In the genomic region with DNA sequence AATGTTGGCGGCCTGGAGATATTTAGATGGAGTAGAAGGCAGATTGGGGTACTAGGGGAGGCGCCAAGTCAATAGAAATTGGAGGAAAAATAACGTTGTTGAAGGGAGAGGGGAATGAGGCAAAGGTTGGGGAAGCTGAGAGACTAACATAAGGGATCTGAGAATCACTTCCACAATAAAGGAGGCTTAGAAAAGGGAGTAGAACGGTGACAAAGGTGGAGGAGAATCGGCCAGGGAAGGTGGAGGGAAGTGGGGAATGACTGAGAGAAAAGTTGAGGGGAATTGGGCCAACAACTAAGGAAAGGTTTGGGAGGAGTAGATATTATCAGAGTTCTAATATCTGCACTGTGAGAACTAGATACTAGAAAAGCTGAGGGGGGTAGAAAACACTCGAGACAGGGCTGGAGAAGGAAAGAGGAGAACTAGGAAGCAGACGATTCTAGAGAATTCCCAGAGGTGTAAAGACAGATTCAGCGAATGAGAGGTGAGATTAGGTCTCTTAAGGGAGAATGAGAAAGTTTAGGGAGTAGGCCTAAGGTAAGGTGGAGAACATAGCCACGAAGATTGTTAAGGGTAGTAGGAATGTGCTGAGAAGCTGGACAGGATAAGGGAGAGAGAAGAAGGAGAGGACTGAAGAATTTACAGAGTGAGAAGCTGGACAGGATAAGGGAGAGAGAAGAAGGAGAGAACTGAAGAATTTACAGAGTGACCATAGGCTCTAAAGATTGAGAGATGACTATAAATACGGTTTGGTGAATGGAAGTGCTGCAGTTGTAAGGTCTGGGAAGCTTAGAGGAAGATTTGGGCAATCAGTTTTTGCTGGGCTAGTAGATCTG, we compare ENCODE assay signal across 8 cellular contexts. TPM values are rescaled to one million over a fixed set of nuclear protein-coding genes. Genes with fewer than 3 reads are reported as not detected.
A peak's percentile ranks its signal among the peaks of the same experiment; 100 is the strongest.
DNase-seq lines count a peak whose midpoint lies in the region; ATAC-seq, FAIRE-seq and TF ChIP-seq lines count a peak whose summit lies in the region.

No MANE protein-coding gene starts in this region.

- H3K9me1 ChIP-seq in K562 (ENCODE audit: control insufficient read depth, insufficient read depth, low read length): no peaks in the 10 kb centered on the region

- no peaks in the 10 kb centered on the region for H3K9me3 ChIP-seq in heart right ventricle
- H3K9me3 ChIP-seq in K562 (replicated peaks; ENCODE audit: control insufficient read depth, insufficient read depth, low read depth, low read length): no peaks in the 10 kb centered on the region
- H3K9me3 ChIP-seq in right lobe of liver: no peaks in the 10 kb centered on the region
- no peaks in the 10 kb centered on the region for H3K9me3 ChIP-seq in vagina

- peak overlapping the region; percentile 96 for H3K4me2 ChIP-seq in K562 (ENCODE audit: insufficient read depth, low read length)

- ATAC-seq in heart right ventricle (no peak), left ventricle myocardium superior (no peak), K562 (peak; percentile 5; the same call in 2 of the 3 replicates), right lobe of liver (no peak), HG02840 (IDR thresholded peaks at IDR 0.05; ENCODE audit: low FRiP score, unreplicated experiment) (no peak)

- DNase-seq in heart right ventricle: no peak
- DNase-seq in left ventricle myocardium superior: no peak
- peak in 1 of 4 experiments; percentile 28 for DNase-seq in K562 (ENCODE audit: extremely low read depth in 1 of 4, low spot score in 3 of 4)
- no peak for DNase-seq in right lobe of liver
- no peak for DNase-seq in vagina (ENCODE audit: extremely low spot score in 2 of 2)
- no peak for DNase-seq in activated CD4-positive, alpha-beta T cell treated with anti-CD3 and anti-CD28 coated beads for 4 hours
- DNase-seq in HK-2 (ENCODE audit: unreplicated experiment): no peak

- no peak for TF ChIP-seq EP300 in K562 (IDR thresholded peaks at IDR 0.05; ENCODE audit: low read length)

- peaks cover 79% of the 10 kb centered on the region for H3K79me2 ChIP-seq in K562 (ENCODE audit: control insufficient read depth, insufficient read depth, low read length)

- BruUV-seq in K562 (replicated peaks; lab: Mats Ljungman, UMichigan): TSS peak; percentile 43

- TF ChIP-seq RAD21 in K562 (CRISPR knock-in tag; conservative IDR thresholded peaks at IDR 0.05 in 1 of 2, IDR thresholded peaks at IDR 0.05 in 1 of 2): no peak

- peaks cover 0 to 26% (median 14%) of the 10 kb centered on the region in 9 donors for H3K36me3 ChIP-seq in heart right ventricle
- H3K36me3 ChIP-seq in K562 (ENCODE audit: control insufficient read depth, insufficient read depth, low read length): peaks cover 28% of the 10 kb centered on the region
- H3K36me3 ChIP-seq in right lobe of liver: peaks cover 0 to 13% (median 0%) of the 10 kb centered on the region in 4 donors
- peaks cover 0 to 14% of the 10 kb centered on the region in 2 donors for H3K36me3 ChIP-seq in vagina

- FAIRE-seq in K562 (lab: Jason Lieb, UNC): no peak

- H2AFZ ChIP-seq in K562 (ENCODE audit: low read depth, low read length): peak overlapping the region; percentile 87

- H3K27ac ChIP-seq in heart right ventricle (peak overlapping the region; percentile 46 to 95 (median 90)), K562 (ENCODE audit: extremely low read depth, low read depth, low read length) (peak overlapping the region; percentile 89), right lobe of liver (peak overlapping the region; percentile 49 to 74 (median 73)), vagina (peak overlapping the region; percentile 90)

- TF ChIP-seq POLR2A in K562 (conservative IDR thresholded peaks at IDR 0.05) (no peak), right lobe of liver (IDR thresholded peaks at IDR 0.05) (no peak), vagina (IDR thresholded peaks at IDR 0.05) (no peak)

- TF ChIP-seq CTCF in heart right ventricle (IDR thresholded peaks at IDR 0.05): no peak
- no peak for TF ChIP-seq CTCF in K562 (IDR thresholded peaks at IDR 0.05 in 2 of 3, conservative IDR thresholded peaks at IDR 0.05 in 1 of 3; ENCODE audit: insufficient read depth in 2 of 3, low read depth in 1 of 3, low read length in 3 of 3)
- no peak for TF ChIP-seq CTCF in right lobe of liver (IDR thresholded peaks at IDR 0.05)
- TF ChIP-seq CTCF in vagina (IDR thresholded peaks at IDR 0.05): no peak

- intact Hi-C loops in heart right ventricle (cut with DNase I): loop anchor here in 1 of 10 donors (10.0 kb wide), 2 partner anchors 187 to 793 kb away; partner anchors contain the start of gene UCP2
- intact Hi-C loops in left ventricle myocardium superior (cut with micrococcal nuclease): no loop called here
- intact Hi-C loops in K562 (cut with micrococcal nuclease): loop anchor here (5.0 kb wide), 1 partner anchor 190 kb away; the partner anchor contains the start of gene UCP2
- intact Hi-C loops in right lobe of liver (cut with DNase I): no loop called here
- intact Hi-C loops in vagina (cut with DNase I): no loop called here

- H3K27me3 ChIP-seq in heart right ventricle (no peaks in the 10 kb centered on the region), K562 (ENCODE audit: control insufficient read depth in 2 of 2, insufficient read depth in 2 of 2, low read length in 2 of 2) (no peaks in the 10 kb centered on the region), right lobe of liver (no peaks in the 10 kb centered on the region), vagina (no peaks in the 10 kb centered on the region)

- peak overlapping the region; percentile 86 to 97 for H3K9ac ChIP-seq in K562 (ENCODE audit: insufficient read depth in 1 of 2, low read depth in 2 of 2, low read length in 2 of 2)

- in situ Hi-C loops in K562 (cut with MboI): no loop called here

- peaks cover 2 to 48% (median 43%) of the 10 kb centered on the region in 9 donors for H3K4me1 ChIP-seq in heart right ventricle
- peaks cover 6 to 17% of the 10 kb centered on the region in 2 experiments; a peak in 3 of 5 replicates for H3K4me1 ChIP-seq in K562 (replicated peaks in 1 of 2; ENCODE audit: control insufficient read depth in 2 of 2, insufficient read depth in 2 of 2, low read length in 2 of 2)
- peaks cover 0 to 19% (median 4%) of the 10 kb centered on the region in 4 donors for H3K4me1 ChIP-seq in right lobe of liver
- H3K4me1 ChIP-seq in vagina: peaks cover 34% of the 10 kb centered on the region

- H3K4me3 ChIP-seq in heart right ventricle (peak overlapping the region; percentile 65 to 81 (median 72)), K562 (peak overlapping the region; percentile 62), right lobe of liver (peak overlapping the region; percentile 60 to 83 (median 75)), vagina (peak overlapping the region; percentile 84 to 88)

- H4K20me1 ChIP-seq in K562 (replicated peaks; ENCODE audit: control insufficient read depth, insufficient read depth, low read length): peaks cover 4% of the 10 kb centered on the region; the same call in 1 of the 2 replicates

- CTCF ChIA-PET in K562 (lab: Yijun Ruan, JAX; ENCODE audit: low intra/inter-chr PET ratio): no interaction called here

- POLR2A ChIA-PET in K562 (lab: Yijun Ruan, JAX): interaction anchor here (0.5 to 1.6 kb wide), 10 partner anchors 10 to 1030 kb away, joined by 3 to 9 read pairs (median 3); partner anchors contain the start of gene UCP2

- WGBS in heart right ventricle, 2 donors: 9 to 11% methylated on average over 10 of the region's 10 CpGs
- 1% methylated on average over 10 of the region's 10 CpGs for WGBS in K562 (ENCODE audit: insufficient coverage, low coverage, missing lambda C conversion rate)
- WGBS in right lobe of liver (ENCODE audit: insufficient coverage, low coverage, low lambda C conversion rate, missing lambda C conversion rate): 16% methylated on average over 10 of the region's 10 CpGs

RNA-seq across cellular contexts. Expression of gene PPME1, which starts 0.8 kb away (rescaled TPM):
- total RNA-seq in heart right ventricle (10 to 100 TPM; 24.5 to 35.3 (median 30.7) TPM), left ventricle myocardium superior (31.2 TPM), K562 (2014; rRNA removed) (37.6 and 59.6 TPM in 2 replicates), K562 (2014; rRNA removed; fragmentation: Illumina TruSeq; extraction: Trizol) (30.1 and 33.4 TPM in 2 replicates), K562 (2015; rRNA removed; fragmentation: Illumina TruSeq; extraction: Trizol) (42.3 and 45.7 TPM in 2 replicates), K562 (2021) (65.8 and 69.4 TPM in 2 replicates), right lobe of liver (10 to 100 TPM in 5 of 6 experiments, 1 to 10 TPM in 1; 8.9 to 18.9 (median 13.0) TPM), vagina (29.2 TPM)
- polyA plus RNA-seq in heart right ventricle (10 to 100 TPM; 24.2 to 30.4 TPM), K562 (2011; rRNA removed) (52.5 and 89.2 TPM in 2 replicates), K562 (2014; fragmentation: Illumina TruSeq; extraction: Trizol) (75.8 and 81.7 TPM in 2 replicates), K562 (2014; fragmentation: Nextera tagmentation; extraction: Ambion mirVana) (10 to 100 TPM in 1 of 2 experiments, 1 to 10 TPM in 1; 9.8 to 24.1 TPM), K562 (2014; rRNA removed) (33.1 and 48.4 TPM in 2 replicates)
- 76.3 and 104 TPM in 2 replicates for total RNA-seq in K562 (2011; cell fraction: chromatin; rRNA removed; ENCODE audit: low replicate concordance)
- 63.9 and 70.7 TPM in 2 replicates for total RNA-seq in K562 (2011; cell fraction: nucleolus; rRNA removed)
- total RNA-seq in K562 (2011; cell fraction: nucleoplasm; rRNA removed): 77.6 and 103 TPM in 2 replicates
- polyA plus RNA-seq in K562 (2011; cell fraction: cytosol; rRNA removed): 96.5 and 108 TPM in 2 replicates
- 101 and 105 TPM in 2 replicates for polyA plus RNA-seq in K562 (2011; cell fraction: nucleus; rRNA removed)
- 47.4 and 51.6 TPM in 2 replicates for polyA plus RNA-seq in K562 (2012)
- polyA minus RNA-seq in K562 (2011; rRNA and poly(A)+ RNA removed): 52.9 and 57.0 TPM in 2 replicates
- 66.0 and 73.1 TPM in 2 replicates for polyA minus RNA-seq in K562 (2011; cell fraction: cytosol; rRNA and poly(A)+ RNA removed)
- 90.7 and 144 TPM in 2 replicates for polyA minus RNA-seq in K562 (2011; cell fraction: nucleus; rRNA and poly(A)+ RNA removed)

RNA-seq across cellular contexts. Expression of gene C2CD3, which starts 1.0 kb away (rescaled TPM):
- 10 to 100 TPM in 8 of 10 donors, 1 to 10 TPM in 2; 8.4 to 14.8 (median 12.2) TPM for total RNA-seq in heart right ventricle
- polyA plus RNA-seq in heart right ventricle: 1 to 10 TPM; 7.8 to 8.1 TPM
- total RNA-seq in left ventricle myocardium superior: 10.5 TPM
- 48.0 and 104 TPM in 2 replicates for total RNA-seq in K562 (2011; cell fraction: chromatin; rRNA removed; ENCODE audit: low replicate concordance)
- 16.0 and 24.7 TPM in 2 replicates for total RNA-seq in K562 (2011; cell fraction: nucleolus; rRNA removed)
- 30.5 and 41.8 TPM in 2 replicates for total RNA-seq in K562 (2011; cell fraction: nucleoplasm; rRNA removed)
- 10.9 and 13.9 TPM in 2 replicates for total RNA-seq in K562 (2014; rRNA removed)
- total RNA-seq in K562 (2014; rRNA removed; fragmentation: Illumina TruSeq; extraction: Trizol): 11.1 and 13.0 TPM in 2 replicates
- 14.5 and 15.8 TPM in 2 replicates for total RNA-seq in K562 (2015; rRNA removed; fragmentation: Illumina TruSeq; extraction: Trizol)
- total RNA-seq in K562 (2021): 17.6 and 18.5 TPM in 2 replicates
- polyA plus RNA-seq in K562 (2011; rRNA removed): 15.2 and 15.8 TPM in 2 replicates
- 8.2 and 13.7 TPM in 2 replicates for polyA plus RNA-seq in K562 (2011; cell fraction: cytosol; rRNA removed)
- 14.6 and 33.1 TPM in 2 replicates for polyA plus RNA-seq in K562 (2011; cell fraction: nucleus; rRNA removed)
- 12.5 TPM in 2 replicates for polyA plus RNA-seq in K562 (2012)
- 18.7 and 20.2 TPM in 2 replicates for polyA plus RNA-seq in K562 (2014; fragmentation: Illumina TruSeq; extraction: Trizol)
- polyA plus RNA-seq in K562 (2014; fragmentation: Nextera tagmentation; extraction: Ambion mirVana): 1 to 10 TPM; 4.4 to 5.1 TPM
- 15.4 and 15.8 TPM in 2 replicates for polyA plus RNA-seq in K562 (2014; rRNA removed)
- 33.0 and 34.9 TPM in 2 replicates for polyA minus RNA-seq in K562 (2011; rRNA and poly(A)+ RNA removed)
- polyA minus RNA-seq in K562 (2011; cell fraction: cytosol; rRNA and poly(A)+ RNA removed): 12.7 and 14.6 TPM in 2 replicates
- polyA minus RNA-seq in K562 (2011; cell fraction: nucleus; rRNA and poly(A)+ RNA removed): 26.7 and 29.8 TPM in 2 replicates
- total RNA-seq in right lobe of liver: 1 to 10 TPM; 4.8 to 9.6 (median 7.4) TPM
- 23.8 TPM for total RNA-seq in vagina
